Comparison of ENCODE assay signal across 38 cellular contexts in genomic region chr5:178982941-178983340, GRCh38. TPM values are rescaled to one million over a fixed set of nuclear protein-coding genes. Genes with fewer than 3 reads are reported as not detected.
"Had no signal": no experiment of that assay in that cellular context is flagged by ENCODE, and none has a peak within 500 bp of the region (broad histone marks: within the 10 kb centered on the region; RNA-seq: fewer than 3 reads in every experiment).

No MANE protein-coding gene starts in this region.

- H3K4me1 Mint-ChIP-seq: activated CD4-positive, alpha-beta T cell treated with anti-CD3 and anti-CD28 coated beads for 36 hours; activated CD4-positive, alpha-beta T cell treated with anti-CD3 and anti-CD28 coated beads, Interleukin-2, amount 10 ng/mL, durations not matched to agents 24 days and 14 days; activated CD8-positive, alpha-beta memory T cell treated with anti-CD3 and anti-CD28 coated beads, Interleukin-2, amount 10 ng/mL, durations not matched to agents 7 days and 5 days; activated naive CD4-positive, alpha-beta T cell treated with anti-CD3 and anti-CD28 coated beads, Interleukin-2, amount 50 U/mL, for 24 hours; activated naive CD8-positive, alpha-beta T cell treated with anti-CD3 and anti-CD28 coated beads for 36 hours; activated naive CD8-positive, alpha-beta T cell treated with anti-CD3 and anti-CD28 coated beads, Interleukin-2, amount 50 U/mL, for 24 hours; T-helper 17 cell had no signal

- H3K4me3 ChIP-seq: adrenal gland, body of pancreas, esophagus squamous epithelium, gastroesophageal sphincter had no signal

- H3K9me3 ChIP-seq: adrenal gland had no signal

- ATAC-seq: activated CD4-positive, alpha-beta T cell treated with anti-CD3 and anti-CD28 coated beads for 36 hours; activated CD8-positive, alpha-beta memory T cell treated with anti-CD3 and anti-CD28 coated beads, Interleukin-2, amount 10 ng/mL, durations not matched to agents 7 days and 5 days; activated CD8-positive, alpha-beta T cell treated with anti-CD3 and anti-CD28 coated beads, Interleukin-2, amount 10 ng/mL, durations not matched to agents 7 days and 5 days; activated naive CD8-positive, alpha-beta T cell treated with anti-CD3 and anti-CD28 coated beads, Interleukin-2, amount 50 U/mL, for 24 hours; body of pancreas; gastroesophageal sphincter; T-helper 17 cell had no signal

- H3K4me1 ChIP-seq: adrenal gland, body of pancreas, esophagus squamous epithelium, gastroesophageal sphincter had no signal

- H3K27me3 ChIP-seq: adrenal gland, body of pancreas, esophagus squamous epithelium, gastroesophageal sphincter had no signal

- H3K36me3 Mint-ChIP-seq: activated CD4-positive, alpha-beta memory T cell treated with anti-CD3 and anti-CD28 coated beads for 36 hours; activated naive CD4-positive, alpha-beta T cell treated with anti-CD3 and anti-CD28 coated beads, Interleukin-2, amount 50 U/mL, for 24 hours had no signal

- DNase-seq: activated CD4-positive, alpha-beta memory T cell treated with anti-CD3 and anti-CD28 coated beads for 36 hours; activated CD4-positive, alpha-beta T cell treated with anti-CD3 and anti-CD28 coated beads for 36 hours; activated CD4-positive, alpha-beta T cell treated with anti-CD3 and anti-CD28 coated beads, Interleukin-2, amount 10 ng/mL, durations not matched to agents 24 days and 14 days; activated CD4-positive, CD25-positive, alpha-beta regulatory T cell; activated CD4-positive, CD25-positive, alpha-beta regulatory T cell treated with anti-CD3 and anti-CD28 coated beads, Interleukin-2, amount 50 U/mL, for 72 hours; activated CD8-positive, alpha-beta memory T cell treated with anti-CD3 and anti-CD28 coated beads, Interleukin-2, amount 50 U/mL, for 4 hours; activated CD8-positive, alpha-beta T cell treated with anti-CD3 and anti-CD28 coated beads, Interleukin-2, amount 10 ng/mL, durations not matched to agents 7 days and 5 days; activated effector memory CD4-positive, alpha-beta T cell treated with anti-CD3 and anti-CD28 coated beads, Interleukin-2, amount 50 U/mL, for 16 hours; activated naive CD4-positive, alpha-beta T cell treated with anti-CD3 and anti-CD28 coated beads for 36 hours; activated naive CD8-positive, alpha-beta T cell treated with anti-CD3 and anti-CD28 coated beads for 36 hours; activated naive CD8-positive, alpha-beta T cell treated with anti-CD3 and anti-CD28 coated beads, Interleukin-2, amount 50 U/mL, for 24 hours; activated T-cell treated with anti-CD3 and anti-CD28 coated beads, Interleukin-2, amount 50 U/mL, for 1 hour; activated T-cell treated with anti-CD3 and anti-CD28 coated beads, Interleukin-2, amount 50 U/mL, for 48 hours; adrenal gland; amygdala; aorta; body of pancreas; caudate nucleus; cortex of kidney; dermis blood vessel endothelial cell; effector CD8-positive, alpha-beta T cell; esophagus squamous epithelium; foreskin melanocyte; T-helper 1 cell; T-helper 17 cell had no signal

- H3K4me3 Mint-ChIP-seq: activated CD4-positive, alpha-beta memory T cell treated with anti-CD3 and anti-CD28 coated beads for 36 hours; activated CD4-positive, alpha-beta T cell treated with anti-CD3 and anti-CD28 coated beads for 36 hours; activated CD4-positive, alpha-beta T cell treated with anti-CD3 and anti-CD28 coated beads, Interleukin-2, amount 10 ng/mL, durations not matched to agents 24 days and 14 days; activated CD8-positive, alpha-beta memory T cell treated with anti-CD3 and anti-CD28 coated beads, Interleukin-2, amount 10 ng/mL, durations not matched to agents 7 days and 5 days; activated CD8-positive, alpha-beta T cell treated with anti-CD3 and anti-CD28 coated beads, Interleukin-2, amount 10 ng/mL, durations not matched to agents 7 days and 5 days; activated naive CD4-positive, alpha-beta T cell treated with anti-CD3 and anti-CD28 coated beads for 36 hours; activated naive CD4-positive, alpha-beta T cell treated with anti-CD3 and anti-CD28 coated beads, Interleukin-2, amount 50 U/mL, for 24 hours; activated naive CD8-positive, alpha-beta T cell treated with anti-CD3 and anti-CD28 coated beads for 36 hours; activated naive CD8-positive, alpha-beta T cell treated with anti-CD3 and anti-CD28 coated beads, Interleukin-2, amount 50 U/mL, for 24 hours; activated T-helper 1 cell treated with anti-CD3 and anti-CD28 coated beads, Interleukin-12 subunit alpha, Interleukin-12 subunit beta, Interleukin-2, Interleukin-4 antibody, amounts not matched to agents 30 ng/mL and 10 ng/mL and 1 ng/mL, durations not matched to agents 14 hours and 24 hours and 36 hours; T-helper 17 cell had no signal

- H3K27me3 Mint-ChIP-seq: activated CD4-positive, alpha-beta memory T cell treated with anti-CD3 and anti-CD28 coated beads for 36 hours; activated CD4-positive, alpha-beta T cell treated with anti-CD3 and anti-CD28 coated beads for 36 hours; activated CD4-positive, alpha-beta T cell treated with anti-CD3 and anti-CD28 coated beads, Interleukin-2, amount 10 ng/mL, durations not matched to agents 24 days and 14 days; activated CD8-positive, alpha-beta memory T cell treated with anti-CD3 and anti-CD28 coated beads, Interleukin-2, amount 10 ng/mL, durations not matched to agents 7 days and 5 days; activated naive CD8-positive, alpha-beta T cell treated with anti-CD3 and anti-CD28 coated beads for 36 hours; activated naive CD8-positive, alpha-beta T cell treated with anti-CD3 and anti-CD28 coated beads, Interleukin-2, amount 50 U/mL, for 24 hours; T-helper 17 cell had no signal

- H3K36me3 ChIP-seq: adrenal gland had no signal

- H3K27ac Mint-ChIP-seq: activated CD4-positive, alpha-beta memory T cell treated with anti-CD3 and anti-CD28 coated beads for 36 hours; activated CD4-positive, alpha-beta T cell treated with anti-CD3 and anti-CD28 coated beads for 36 hours; activated CD4-positive, alpha-beta T cell treated with anti-CD3 and anti-CD28 coated beads, Interleukin-2, amount 10 ng/mL, durations not matched to agents 24 days and 14 days; activated CD8-positive, alpha-beta memory T cell treated with anti-CD3 and anti-CD28 coated beads, Interleukin-2, amount 10 ng/mL, durations not matched to agents 7 days and 5 days; activated CD8-positive, alpha-beta T cell treated with anti-CD3 and anti-CD28 coated beads, Interleukin-2, amount 10 ng/mL, durations not matched to agents 7 days and 5 days; activated naive CD4-positive, alpha-beta T cell treated with anti-CD3 and anti-CD28 coated beads for 36 hours; activated naive CD4-positive, alpha-beta T cell treated with anti-CD3 and anti-CD28 coated beads, Interleukin-2, amount 50 U/mL, for 24 hours; activated naive CD8-positive, alpha-beta T cell treated with anti-CD3 and anti-CD28 coated beads for 36 hours; activated naive CD8-positive, alpha-beta T cell treated with anti-CD3 and anti-CD28 coated beads, Interleukin-2, amount 50 U/mL, for 24 hours; activated T-helper 1 cell treated with anti-CD3 and anti-CD28 coated beads, Interleukin-12 subunit alpha, Interleukin-12 subunit beta, Interleukin-2, Interleukin-4 antibody, amounts not matched to agents 30 ng/mL and 10 ng/mL and 1 ng/mL, durations not matched to agents 14 hours and 24 hours and 36 hours; activated T-helper 2 cell treated with anti-CD3 and anti-CD28 coated beads, Interferon-gamma antibody, Interleukin-2, Interleukin-4, amounts not matched to agents 10 μg/mL and 5 μg/mL and 100 μg/mL, durations not matched to agents 14 hours and 24 hours and 36 hours; T-helper 17 cell had no signal

- H3K27ac ChIP-seq: adrenal gland, body of pancreas, epithelial cell of prostate, esophagus squamous epithelium, gastroesophageal sphincter had no signal

RNA-seq across cellular contexts. Expression of gene GRM6, which starts 12.2 kb away (rescaled TPM):
- total RNA-seq: activated CD4-positive, alpha-beta memory T cell treated with anti-CD3 and anti-CD28 coated beads for 36 hours; activated CD4-positive, alpha-beta T cell treated with anti-CD3 and anti-CD28 coated beads for 36 hours; activated CD4-positive, alpha-beta T cell treated with anti-CD3 and anti-CD28 coated beads, Interleukin-2, amount 10 ng/mL, durations not matched to agents 24 days and 14 days; activated CD8-positive, alpha-beta memory T cell treated with anti-CD3 and anti-CD28 coated beads for 36 hours; activated CD8-positive, alpha-beta memory T cell treated with anti-CD3 and anti-CD28 coated beads, Interleukin-2, amount 10 ng/mL, durations not matched to agents 7 days and 5 days; activated CD8-positive, alpha-beta T cell treated with anti-CD3 and anti-CD28 coated beads, Interleukin-2, amount 10 ng/mL, durations not matched to agents 7 days and 5 days; activated naive CD4-positive, alpha-beta T cell treated with anti-CD3 and anti-CD28 coated beads for 36 hours; activated naive CD8-positive, alpha-beta T cell treated with anti-CD3 and anti-CD28 coated beads for 36 hours; activated T-helper 1 cell treated with anti-CD3 and anti-CD28 coated beads, Interleukin-12 subunit alpha, Interleukin-12 subunit beta, Interleukin-2, Interleukin-4 antibody, amounts not matched to agents 30 ng/mL and 10 ng/mL and 1 ng/mL, durations not matched to agents 14 hours and 24 hours and 36 hours; activated T-helper 2 cell treated with anti-CD3 and anti-CD28 coated beads, Interferon-gamma antibody, Interleukin-2, Interleukin-4, amounts not matched to agents 10 μg/mL and 5 μg/mL and 100 μg/mL, durations not matched to agents 14 hours and 24 hours and 36 hours; adrenal gland; aorta; body of pancreas; chondrocyte; dermis blood vessel endothelial cell; endothelial cell of umbilical vein; esophagus squamous epithelium; fibroblast of lung; fibroblast of villous mesenchyme; gastroesophageal sphincter; glomerular endothelial cell; T-helper 17 cell had no signal
- polyA plus RNA-seq: aorta, endothelial cell of umbilical vein, esophagus, fibroblast of lung had no signal

RNA-seq across cellular contexts. Expression of gene ZNF454, which starts 41.9 kb away (rescaled TPM):
- total RNA-seq: activated CD4-positive, alpha-beta memory T cell treated with anti-CD3 and anti-CD28 coated beads for 36 hours; activated CD4-positive, alpha-beta T cell treated with anti-CD3 and anti-CD28 coated beads for 36 hours; activated CD4-positive, alpha-beta T cell treated with anti-CD3 and anti-CD28 coated beads, Interleukin-2, amount 10 ng/mL, durations not matched to agents 24 days and 14 days; activated CD8-positive, alpha-beta memory T cell treated with anti-CD3 and anti-CD28 coated beads for 36 hours; activated CD8-positive, alpha-beta memory T cell treated with anti-CD3 and anti-CD28 coated beads, Interleukin-2, amount 10 ng/mL, durations not matched to agents 7 days and 5 days; activated CD8-positive, alpha-beta T cell treated with anti-CD3 and anti-CD28 coated beads, Interleukin-2, amount 10 ng/mL, durations not matched to agents 7 days and 5 days; activated naive CD4-positive, alpha-beta T cell treated with anti-CD3 and anti-CD28 coated beads for 36 hours; activated naive CD8-positive, alpha-beta T cell treated with anti-CD3 and anti-CD28 coated beads for 36 hours; activated T-helper 1 cell treated with anti-CD3 and anti-CD28 coated beads, Interleukin-12 subunit alpha, Interleukin-12 subunit beta, Interleukin-2, Interleukin-4 antibody, amounts not matched to agents 30 ng/mL and 10 ng/mL and 1 ng/mL, durations not matched to agents 14 hours and 24 hours and 36 hours; activated T-helper 2 cell treated with anti-CD3 and anti-CD28 coated beads, Interferon-gamma antibody, Interleukin-2, Interleukin-4, amounts not matched to agents 10 μg/mL and 5 μg/mL and 100 μg/mL, durations not matched to agents 14 hours and 24 hours and 36 hours; T-helper 17 cell had no signal
